In the genomic region with DNA sequence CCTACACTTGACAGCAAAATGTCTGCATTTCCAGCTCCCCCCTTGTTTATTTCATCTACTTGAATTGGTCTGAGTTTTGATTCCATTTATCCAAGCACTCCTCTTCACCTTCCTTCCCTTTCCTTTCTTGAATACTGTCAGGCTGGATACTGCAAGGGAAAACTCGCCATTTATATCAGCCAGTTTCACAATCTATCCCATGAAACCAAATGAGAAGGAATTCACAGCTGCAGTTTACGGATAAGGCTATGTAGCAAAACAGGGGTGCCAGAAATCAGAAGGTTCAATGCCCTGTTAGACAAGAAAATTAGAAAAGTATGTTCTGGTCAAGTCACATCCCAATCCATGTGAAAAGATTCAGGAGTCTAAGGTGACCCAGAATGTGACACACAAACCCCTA, we compare ENCODE assay signal across 23 cellular contexts. TPM values are rescaled to one million over a fixed set of nuclear protein-coding genes. Genes with fewer than 3 reads are reported as not detected.
DNase-seq lines count a peak whose midpoint lies in the region; ATAC-seq and TF ChIP-seq lines count a peak whose summit lies in the region.
"Had no signal": no experiment of that assay in that cellular context is flagged by ENCODE, and none has a peak within 500 bp of the region (broad histone marks: within the 10 kb centered on the region; RNA-seq: fewer than 3 reads in every experiment).

No MANE protein-coding gene starts in this region.

- peaks cover 14% of the 10 kb centered on the region; the same call in 1 of the 2 replicates for H4K20me1 ChIP-seq in IMR-90 (ENCODE audit: insufficient read depth, low read length)

- peak overlapping the region; percentile 77; the same call in 1 of the 2 replicates for H3K14ac ChIP-seq in IMR-90 (replicated peaks; ENCODE audit: low read depth, low read length)

- no peak overlapping the region for H3K4ac ChIP-seq in IMR-90 (ENCODE audit: low read depth, low read length)

- CTCF ChIA-PET in activated CD8-positive, alpha-beta memory T cell treated with anti-CD3 and anti-CD28 coated beads, Interleukin-2, amount 10 ng/mL, durations not matched to agents 7 days and 5 days (lab: Charles Lee) = interaction anchor here (3.9 to 4.2 kb wide), 2 partner anchors 13 to 27 kb away, joined by 17 read pairs; a partner anchor contains a TSS
- CTCF ChIA-PET in IMR-90 (lab: Yijun Ruan, JAX) = no interaction called here

- no peak overlapping the region for H4K5ac ChIP-seq in IMR-90 (ENCODE audit: low read depth, low read length)

- no peak for TF ChIP-seq CTCF in IMR-90 (conservative IDR thresholded peaks at IDR 0.05; ENCODE audit: low read depth, low read length)
- no peak for TF ChIP-seq CTCF in ascending aorta (IDR thresholded peaks at IDR 0.05)
- TF ChIP-seq CTCF in sigmoid colon (IDR thresholded peaks at IDR 0.05) = no peak
- no peak for TF ChIP-seq CTCF in CD14-positive monocyte (IDR thresholded peaks at IDR 0.05)

- H3K56ac ChIP-seq in IMR-90 (ENCODE audit: extremely low read depth, insufficient read depth, low read length) = no peak overlapping the region

- no peak for TF ChIP-seq RAD21 in IMR-90 (IDR thresholded peaks at IDR 0.05; ENCODE audit: low read length)

- peak overlapping the region; percentile 77; the same call in 1 of the 2 replicates for H3K23ac ChIP-seq in IMR-90 (ENCODE audit: low read depth, low read length)

- TF ChIP-seq EP300 in sigmoid colon (IDR thresholded peaks at IDR 0.05) = no peak

- in situ Hi-C loops in IMR-90 (cut with MboI; ENCODE audit: low sequenced_read_pairs) = loop anchor here (25.0 kb wide), 1 partner anchor 534 kb away; no protein-coding TSS in a partner anchor

- no peak overlapping the region for H4K91ac ChIP-seq in IMR-90 (ENCODE audit: insufficient read depth, low read depth, low read length)

- H3K79me1 ChIP-seq in IMR-90 (ENCODE audit: low read depth in 1 of 2, low read length in 2 of 2) = peaks cover 41 to 80% of the 10 kb centered on the region in 2 experiments

- H2AK5ac ChIP-seq in IMR-90 (ENCODE audit: low read depth, low read length) = no peak overlapping the region; the same call in 1 of the 2 replicates

- H3K27ac ChIP-seq in IMR-90 (ENCODE audit: insufficient read depth, low read length) = no peak overlapping the region
- peak overlapping the region; percentile 12 to 58 for H3K27ac ChIP-seq in ascending aorta
- peak overlapping the region in 3 of 4 donors; percentile 41 to 65 (median 56) for H3K27ac ChIP-seq in sigmoid colon
- H3K27ac ChIP-seq: cardiac muscle cell, WERI-Rb-1 had no signal

- no peaks in the 10 kb centered on the region; the same call in 1 of the 2 replicates for H3K9me1 ChIP-seq in IMR-90 (ENCODE audit: insufficient read depth, low read length)

- no peak overlapping the region for H2BK5ac ChIP-seq in IMR-90 (ENCODE audit: low read depth, low read length, poor library complexity, severe bottlenecking)

- POLR2A ChIA-PET in IMR-90 (lab: Charles Lee; ENCODE audit: unreplicated experiment) = no interaction called here

- H3K4me1 ChIP-seq in IMR-90 (ENCODE audit: control insufficient read depth, insufficient read depth, low read length) = peaks cover under 1% of the 10 kb centered on the region; the same call in 1 of the 2 replicates
- H3K4me1 ChIP-seq in ascending aorta = peaks cover 0 to 24% of the 10 kb centered on the region in 2 donors
- peaks cover 0 to 75% (median 56%) of the 10 kb centered on the region in 4 donors for H3K4me1 ChIP-seq in sigmoid colon

- no peak overlapping the region for H2AFZ ChIP-seq in IMR-90 (replicated peaks; ENCODE audit: low read length, poor library complexity)

- H3K4me3 Mint-ChIP-seq in activated CD8-positive, alpha-beta memory T cell treated with anti-CD3 and anti-CD28 coated beads, Interleukin-2, amount 10 ng/mL, durations not matched to agents 7 days and 5 days = no peak overlapping the region
- no peak overlapping the region for H3K4me3 Mint-ChIP-seq in CD14-positive monocyte

- peak overlapping the region; percentile 25 for H3K27ac Mint-ChIP-seq in activated CD8-positive, alpha-beta memory T cell treated with anti-CD3 and anti-CD28 coated beads, Interleukin-2, amount 10 ng/mL, durations not matched to agents 7 days and 5 days
- no peak overlapping the region for H3K27ac Mint-ChIP-seq in CD14-positive monocyte

- dilution Hi-C loops in IMR-90 (cut with HindIII; ENCODE audit: low sequenced_read_pairs, unreplicated experiment) = no loop called here

- H3K4me2 ChIP-seq in IMR-90 (ENCODE audit: low read depth, low read length) = no peak overlapping the region

- no peak overlapping the region for H2AK9ac ChIP-seq in IMR-90 (replicated peaks; ENCODE audit: low read depth, low read length, poor library complexity)

- H4K8ac ChIP-seq in IMR-90 (ENCODE audit: low read depth in 2 of 2, low read length in 2 of 2) = peak overlapping the region in 1 of 2 experiments; percentile 8; a peak in 1 of 4 replicates

- H2BK15ac ChIP-seq in IMR-90 (ENCODE audit: low read depth, low read length) = no peak overlapping the region

- intact Hi-C loops in IMR-90 (cut with micrococcal nuclease) (no loop called here), ascending aorta (cut with DNase I) (no loop called here), sigmoid colon (cut with DNase I) (no loop called here), CD14-positive monocyte (cut with micrococcal nuclease) (loop anchor here in 1 of 2 donors (10.0 kb wide), 1 partner anchor 157 kb away; no protein-coding TSS in a partner anchor)

- no peak for DNase-seq in activated CD8-positive, alpha-beta memory T cell treated with anti-CD3 and anti-CD28 coated beads, Interleukin-2, amount 10 ng/mL, durations not matched to agents 7 days and 5 days
- no peak for DNase-seq in activated CD8-positive, alpha-beta memory T cell treated with anti-CD3 and anti-CD28 coated beads for 24 hours
- DNase-seq in IMR-90 (no peak), ascending aorta (ENCODE audit: low spot score in 2 of 2) (no peak), sigmoid colon (no peak), amygdala (lab: John Stamatoyannopoulos, UW) (no peak), CD14-positive monocyte (ENCODE audit: low spot score) (no peak)
- DNase-seq: activated CD4-positive, alpha-beta T cell treated with anti-CD3 and anti-CD28 coated beads, Interleukin-2, amount 50 U/mL, for 48 hours; C1 segment of cervical spinal cord; dermis blood vessel endothelial cell; EL; GOT3; head of caudate nucleus; MM.1S; NCI-H146; NCI-H2171 treated with DMSO at 0.1 percent for 48 hours; NCI-H526; occipital lobe; retina; SK-N-SH; WERI-Rb-1 had no signal

- H3K4me1 Mint-ChIP-seq in activated CD8-positive, alpha-beta memory T cell treated with anti-CD3 and anti-CD28 coated beads, Interleukin-2, amount 10 ng/mL, durations not matched to agents 7 days and 5 days = peaks cover 62% of the 10 kb centered on the region
- peaks cover 44% of the 10 kb centered on the region for H3K4me1 Mint-ChIP-seq in CD14-positive monocyte

- no peak for TF ChIP-seq POLR2A in IMR-90 (IDR thresholded peaks at IDR 0.05; ENCODE audit: low read depth, low read length)
- no peak for TF ChIP-seq POLR2A in sigmoid colon (IDR thresholded peaks at IDR 0.05)

- H2BK20ac ChIP-seq in IMR-90 (ENCODE audit: low read depth, low read length) = peak overlapping the region; percentile 20; the same call in 1 of the 2 replicates

- H3K9me3 Mint-ChIP-seq in activated CD8-positive, alpha-beta memory T cell treated with anti-CD3 and anti-CD28 coated beads, Interleukin-2, amount 10 ng/mL, durations not matched to agents 7 days and 5 days (ENCODE audit: low read depth) = no peaks in the 10 kb centered on the region
- no peaks in the 10 kb centered on the region for H3K9me3 Mint-ChIP-seq in CD14-positive monocyte

- H3K4me3 ChIP-seq in IMR-90 (ENCODE audit: insufficient read depth, low read depth, low read length) (no peak overlapping the region), ascending aorta (no peak overlapping the region), sigmoid colon (no peak overlapping the region)
- H3K4me3 ChIP-seq: cardiac muscle cell had no signal

- H3K27me3 ChIP-seq in IMR-90 (ENCODE audit: control insufficient read depth, insufficient read depth, low read length) (no peaks in the 10 kb centered on the region), ascending aorta (no peaks in the 10 kb centered on the region), sigmoid colon (no peaks in the 10 kb centered on the region)
- H3K27me3 ChIP-seq: cardiac muscle cell had no signal

- no peak overlapping the region for H2BK120ac ChIP-seq in IMR-90 (ENCODE audit: low read depth, low read length)

- ATAC-seq in activated CD8-positive, alpha-beta memory T cell treated with anti-CD3 and anti-CD28 coated beads, Interleukin-2, amount 10 ng/mL, durations not matched to agents 7 days and 5 days = no peak
- no peak for ATAC-seq in IMR-90 (ENCODE audit: low read depth)
- ATAC-seq in HG02759 (IDR thresholded peaks at IDR 0.05; ENCODE audit: unreplicated experiment) = no peak

- no peaks in the 10 kb centered on the region for H3K27me3 Mint-ChIP-seq in activated CD8-positive, alpha-beta memory T cell treated with anti-CD3 and anti-CD28 coated beads, Interleukin-2, amount 10 ng/mL, durations not matched to agents 7 days and 5 days
- H3K27me3 Mint-ChIP-seq in CD14-positive monocyte (ENCODE audit: low read depth in 3 of 3) = peaks cover 0 to 4% (median 2%) of the 10 kb centered on the region in 3 donors

- peaks cover 10% of the 10 kb centered on the region for H3K36me3 Mint-ChIP-seq in activated CD8-positive, alpha-beta memory T cell treated with anti-CD3 and anti-CD28 coated beads, Interleukin-2, amount 10 ng/mL, durations not matched to agents 7 days and 5 days
- H3K36me3 Mint-ChIP-seq in CD14-positive monocyte = peaks cover 7 to 10% of the 10 kb centered on the region in 2 donors

- no CpG with 5 or more reads among the region's 2 CpGs for WGBS in IMR-90 (ENCODE audit: extremely low coverage in 2 of 2, insufficient read length in 1 of 2), 2 experiments
- WGBS in sigmoid colon, 2 donors = 96 to 98% methylated on average over 2 of the region's 2 CpGs

- H3K9me3 ChIP-seq in IMR-90 (ENCODE audit: control insufficient read depth, insufficient read depth, low read length) (no peaks in the 10 kb centered on the region), ascending aorta (no peaks in the 10 kb centered on the region), sigmoid colon (no peaks in the 10 kb centered on the region)
- H3K9me3 ChIP-seq: SK-N-SH had no signal

- H3K9ac ChIP-seq in IMR-90 (ENCODE audit: low read depth, low read length) = no peak overlapping the region
- H3K9ac ChIP-seq: SK-N-SH had no signal

- BruUV-seq in IMR-90 (replicated peaks; lab: Mats Ljungman, UMichigan) = no TSS peak

- H3K36me3 ChIP-seq in IMR-90 (ENCODE audit: control insufficient read depth, insufficient read depth, low read length) = no peaks in the 10 kb centered on the region
- no peaks in the 10 kb centered on the region for H3K36me3 ChIP-seq in ascending aorta
- no peaks in the 10 kb centered on the region for H3K36me3 ChIP-seq in sigmoid colon
- H3K36me3 ChIP-seq: cardiac muscle cell had no signal

- H3K18ac ChIP-seq in IMR-90 (ENCODE audit: low read depth, low read length) = no peak overlapping the region

RNA-seq across cellular contexts. Expression of a gene that starts 28.1 kb away (rescaled TPM):
- 10 to 100 TPM; 16.8 to 34.4 TPM for total RNA-seq in activated CD8-positive, alpha-beta memory T cell treated with anti-CD3 and anti-CD28 coated beads, Interleukin-2, amount 10 ng/mL, durations not matched to agents 7 days and 5 days
- total RNA-seq in IMR-90 (2012; rRNA removed) (30.8 and 44.2 TPM in 2 replicates), ascending aorta (21.1 TPM), sigmoid colon (10 to 100 TPM; 59.2 to 97.5 (median 62.2) TPM)
- polyA plus RNA-seq in IMR-90 (2012; rRNA removed) (18.1 and 21.8 TPM in 2 replicates), sigmoid colon (10 to 100 TPM; 12.6 to 23.5 (median 19.4) TPM), CD14-positive monocyte (1 to 10 TPM; 4.2 to 6.2 TPM)
- polyA plus RNA-seq in IMR-90 (2012; cell fraction: cytosol; rRNA removed) = 6.1 and 9.9 TPM in 2 replicates
- 6.3 and 15.2 TPM in 2 replicates for polyA plus RNA-seq in IMR-90 (2012; cell fraction: nucleus; rRNA removed; ENCODE audit: low replicate concordance)
